In the genomic region with DNA sequence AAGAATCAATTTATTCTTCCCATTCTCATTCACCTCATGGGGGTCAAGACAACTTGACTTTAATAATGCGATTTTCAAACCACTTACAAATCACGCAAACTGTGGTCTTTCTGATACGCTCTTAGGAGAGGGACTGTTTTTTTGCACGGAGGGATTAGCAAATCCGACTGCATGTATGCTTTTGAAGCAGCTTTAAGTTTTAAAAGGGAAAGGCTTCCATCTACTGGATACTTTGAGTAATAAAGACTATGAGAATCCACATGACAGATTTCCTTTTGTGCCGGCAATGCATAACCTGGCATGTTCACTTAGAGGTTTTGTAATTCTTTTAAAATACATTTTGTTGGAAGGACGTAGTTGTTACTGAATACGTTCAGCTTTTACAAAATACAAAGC, we compare ENCODE assay signal across 8 cellular contexts.
A peak's percentile ranks its signal among the peaks of the same experiment; 100 is the strongest.
DNase-seq lines count a peak whose midpoint lies in the region; ATAC-seq and TF ChIP-seq lines count a peak whose summit lies in the region.

No MANE protein-coding gene starts in this region.

- ATAC-seq in GM18868 (IDR thresholded peaks at IDR 0.05; ENCODE audit: unreplicated experiment) (peak; percentile 74), HG02588 (IDR thresholded peaks at IDR 0.05; ENCODE audit: unreplicated experiment) (no peak), HG02870 (IDR thresholded peaks at IDR 0.05; ENCODE audit: unreplicated experiment) (no peak)

- TF ChIP-seq CTCF in WERI-Rb-1 (IDR thresholded peaks at IDR 0.05; ENCODE audit: low read depth, low read length) (0 out of 2 replicates have a peak, but pooled peaks have one; percentile 7), kidney epithelial cell (IDR thresholded peaks at IDR 0.05; ENCODE audit: insufficient read depth, low read length, poor library complexity, severe bottlenecking) (peak; percentile 29)

- no peak overlapping the region for H3K27ac ChIP-seq in WERI-Rb-1

- H3K27me3 ChIP-seq in WERI-Rb-1 (ENCODE audit: insufficient read depth, low read depth, severe bottlenecking) (no peaks in the 10 kb centered on the region), kidney epithelial cell (ENCODE audit: control insufficient read depth, insufficient read depth, low read length) (no peaks in the 10 kb centered on the region)

- peak; percentile 16 to 33 for DNase-seq in NCI-H1930 (lab: John Stamatoyannopoulos, UW)
- DNase-seq in WERI-Rb-1 = peak; percentile 11
- DNase-seq in kidney epithelial cell (ENCODE audit: low read depth) = peak; percentile 14
- no peak for DNase-seq in GDM1 (lab: John Stamatoyannopoulos, UW)
- no peak for DNase-seq in activated CD4-positive, alpha-beta T cell treated with anti-CD3 and anti-CD28 coated beads for 48 hours

- no peaks in the 10 kb centered on the region for H3K9me3 ChIP-seq in WERI-Rb-1 (ENCODE audit: severe bottlenecking)

- peak overlapping the region; percentile 32; the same call in 1 of the 2 replicates for H3K4me3 ChIP-seq in WERI-Rb-1 (ENCODE audit: low read depth, low read length)
- H3K4me3 ChIP-seq in kidney epithelial cell (ENCODE audit: low read depth, low read length) = no peak overlapping the region

- H3K36me3 ChIP-seq in WERI-Rb-1 (no peaks in the 10 kb centered on the region), kidney epithelial cell (ENCODE audit: control insufficient read depth, insufficient read depth, low read length) (no peaks in the 10 kb centered on the region)

Comparison
In these comparisons a context has a peak if more than half of its experiments do, and no peak if none do; other contexts are left out.
1. DNase-seq: peak in NCI-H1930 (2 of 2), WERI-Rb-1 (single experiment) and kidney epithelial cell (single experiment); none in GDM1 (single experiment) and activated CD4-positive, alpha-beta T cell treated with anti-CD3 and anti-CD28 coated beads for 48 hours (single experiment).